ENCODE assay signal across 31 cellular contexts in genomic region chr4:158038718-158039117, GRCh38.
DNase-seq lines count a peak whose midpoint lies in the region; ATAC-seq, FAIRE-seq and TF ChIP-seq lines count a peak whose summit lies in the region.
"Had no signal": no experiment of that assay in that cellular context is flagged by ENCODE, and none has a peak within 500 bp of the region (broad histone marks: within the 10 kb centered on the region; RNA-seq: fewer than 3 reads in every experiment).

No MANE protein-coding gene starts in this region.

- H3K4me1 ChIP-seq in HepG2 (ENCODE audit: insufficient read depth, low read length): peaks cover 31% of the 10 kb centered on the region
- H3K4me1 ChIP-seq in right lobe of liver: no peaks in the 10 kb centered on the region
- H3K4me1 ChIP-seq in HEK293 (ENCODE audit: control insufficient read depth, insufficient read depth, low read length): no peaks in the 10 kb centered on the region
- H3K4me1 ChIP-seq: BE2C, BLaER1, Caco-2 had no signal

- no peak overlapping the region for H3K4me3 ChIP-seq in HepG2 (replicated peaks in 1 of 3; ENCODE audit: insufficient read depth in 1 of 3, low read depth in 2 of 3, low read length in 3 of 3)
- no peak overlapping the region for H3K4me3 ChIP-seq in right lobe of liver
- no peak overlapping the region for H3K4me3 ChIP-seq in HEK293 (ENCODE audit: low read depth, low read length)
- H3K4me3 ChIP-seq: A549; BLaER1; BLaER1 treated with 17β-estradiol and CSF1 and Interleukin-3, amounts not matched to agents 10 nM and 100 nM had no signal

- BruUV-seq in HepG2 (replicated peaks; lab: Mats Ljungman, UMichigan): no TSS peak

- no peaks in the 10 kb centered on the region for H3K79me2 ChIP-seq in HepG2 (ENCODE audit: insufficient read depth, low read length)

- intact Hi-C loops in HepG2 (cut with micrococcal nuclease; ENCODE audit: unreplicated experiment) (no loop called here), right lobe of liver (cut with DNase I) (no loop called here)

- TF ChIP-seq CTCF in HepG2 (CRISPR knock-in tag; IDR thresholded peaks at IDR 0.05) (no peak), right lobe of liver (IDR thresholded peaks at IDR 0.05) (no peak), HEK293 (tag by site-specific recombination; IDR thresholded peaks at IDR 0.05) (no peak)

- ATAC-seq in HepG2 (no peak), right lobe of liver (no peak)
- ATAC-seq: A549; CD8-positive, alpha-beta T cell had no signal

- no peaks in the 10 kb centered on the region for H4K20me1 ChIP-seq in HepG2 (ENCODE audit: insufficient read depth, low read length)
- H4K20me1 ChIP-seq: BLaER1; BLaER1 treated with 17β-estradiol and CSF1 and Interleukin-3, amounts not matched to agents 10 nM and 100 nM had no signal

- DNase-seq in HepG2 (ENCODE audit: low spot score): no peak
- no peak for DNase-seq in right lobe of liver
- DNase-seq in NCI-H2227 (lab: John Stamatoyannopoulos, UW; ENCODE audit: unreplicated experiment): no peak
- DNase-seq: 8988T; ACHN; AML-193; BE2C; C1 segment of cervical spinal cord; Caco-2; Calu3; CD4-positive, alpha-beta memory T cell; CD4-positive, alpha-beta T cell; CD4-positive, CD25-positive, alpha-beta regulatory T cell; CD8-positive, alpha-beta memory T cell; CD8-positive, alpha-beta T cell; COR-L47; DMS 273 treated with DMSO at 0.1 percent for 48 hours; DMS153; DMS53; DMS79; DMS79 treated with DMSO at 0.1 percent for 48 hours; DND-41; EL had no signal

- no peak overlapping the region for H3K27ac ChIP-seq in HepG2 (ENCODE audit: extremely low read length, insufficient read depth, low read length)
- H3K27ac ChIP-seq in right lobe of liver: no peak overlapping the region
- H3K27ac ChIP-seq in HEK293 (ENCODE audit: extremely low read depth, low read depth, low read length): no peak overlapping the region
- H3K27ac ChIP-seq: 22Rv1; A549; BLaER1; BLaER1 treated with 17β-estradiol and CSF1 and Interleukin-3, amounts not matched to agents 10 nM and 100 nM; C4-2B had no signal

- FAIRE-seq in HepG2 (lab: Jason Lieb, UNC): no peak
- FAIRE-seq: A204.1, A549, D721Med had no signal

- H3K9me3 ChIP-seq in HepG2 (ENCODE audit: low read length) (peaks cover 16% of the 10 kb centered on the region), right lobe of liver (no peaks in the 10 kb centered on the region), HEK293 (ENCODE audit: control insufficient read depth, insufficient read depth, low read depth, low read length) (no peaks in the 10 kb centered on the region)
- H3K9me3 ChIP-seq: BE2C, Caco-2 had no signal

- no peak overlapping the region for H3K9ac ChIP-seq in HepG2 (ENCODE audit: insufficient read depth, low read depth, low read length)
- H3K9ac ChIP-seq: BLaER1; BLaER1 treated with 17β-estradiol and CSF1 and Interleukin-3, amounts not matched to agents 10 nM and 100 nM had no signal

- POLR2A ChIA-PET in HepG2 (lab: Yijun Ruan, JAX): no interaction called here
- POLR2A ChIA-PET in HEK293 (lab: Yijun Ruan, JAX): no interaction called here

- TF ChIP-seq POLR2A in HepG2 (IDR thresholded peaks at IDR 0.05; ENCODE audit: insufficient read depth in 1 of 2, low read depth in 2 of 2, low read length in 2 of 2) (no peak), right lobe of liver (IDR thresholded peaks at IDR 0.05) (no peak)

- CTCF ChIA-PET in HepG2 (lab: Yijun Ruan, JAX; ENCODE audit: low intra/inter-chr PET ratio, low total read pairs) (no interaction called here), HEK293 (lab: Yijun Ruan, JAX) (no interaction called here)

- no peaks in the 10 kb centered on the region for H3K36me3 ChIP-seq in HepG2 (replicated peaks in 1 of 2; ENCODE audit: control insufficient read depth in 1 of 2, insufficient read depth in 2 of 2, low read length in 2 of 2)
- no peaks in the 10 kb centered on the region for H3K36me3 ChIP-seq in right lobe of liver
- no peaks in the 10 kb centered on the region for H3K36me3 ChIP-seq in HEK293 (ENCODE audit: control insufficient read depth in 2 of 2, insufficient read depth in 1 of 2, low read length in 2 of 2)
- H3K36me3 ChIP-seq: BE2C; BLaER1; BLaER1 treated with 17β-estradiol and CSF1 and Interleukin-3, amounts not matched to agents 10 nM and 100 nM had no signal

- TF ChIP-seq RAD21 in HepG2 (CRISPR knock-in tag; IDR thresholded peaks at IDR 0.05): no peak

- H3K4me2 ChIP-seq in HepG2 (ENCODE audit: low read depth, low read length): no peak overlapping the region
- H3K4me2 ChIP-seq: A549; BLaER1; BLaER1 treated with 17β-estradiol and CSF1 and Interleukin-3, amounts not matched to agents 10 nM and 100 nM had no signal

- H3K27me3 ChIP-seq in HepG2 (ENCODE audit: control insufficient read depth in 1 of 2, insufficient read depth in 2 of 2, low read length in 2 of 2): no peaks in the 10 kb centered on the region
- H3K27me3 ChIP-seq in right lobe of liver: no peaks in the 10 kb centered on the region
- H3K27me3 ChIP-seq: BE2C; BLaER1; BLaER1 treated with 17β-estradiol and CSF1 and Interleukin-3, amounts not matched to agents 10 nM and 100 nM had no signal

- H2AFZ ChIP-seq in HepG2 (ENCODE audit: low read length): no peak overlapping the region

- TF ChIP-seq EP300 in HepG2 (IDR thresholded peaks at IDR 0.05; ENCODE audit: low read depth in 2 of 2, low read length in 2 of 2) (no peak), HepG2 (CRISPR knock-in tag; IDR thresholded peaks at IDR 0.05; ENCODE audit: borderline replicate concordance) (no peak)

- in situ Hi-C loops in HepG2 (cut with HindIII; ENCODE audit: extremely low pct_ligation_motif_present, low pct_unique_long_range_greater_than_20kb): loop anchor here (25.0 kb wide), 1 partner anchor 1076 kb away; the partner anchor contains the start of gene PDGFC

TF ChIP-seq in HepG2, 621 proteins besides CTCF, POLR2A, EP300 and RAD21:
- peak; percentile 98 for TF ChIP-seq ZNF160 (CRISPR knock-in tag; IDR thresholded peaks at IDR 0.05)
- no peak for TF ChIP-seq RFX5 (IDR thresholded peaks at IDR 0.05; ENCODE audit: low read depth, low read length)

TF ChIP-seq in HEK293, 187 proteins besides CTCF, POLR2A, EP300 and RAD21:
- TF ChIP-seq SETDB1 (IDR thresholded peaks at IDR 0.05; ENCODE audit: insufficient read length, low read length): peak; percentile 46
- TF ChIP-seq ZNF391 (tag by site-specific recombination; IDR thresholded peaks at IDR 0.05; ENCODE audit: borderline replicate concordance, low read depth): no peak

Comparison
In these comparisons a context has a peak if more than half of its experiments do, and no peak if none do; other contexts are left out.
1. Of the 63 proteins assayed by ChIP-seq in both HepG2 and HEK293: peak only in HepG2: none; only in HEK293: SETDB1; in both: none; in neither: 62.